Comparison of ENCODE assay signal across 21 cellular contexts in genomic region chr18:74172697-74173433, GRCh38. TPM values are rescaled to one million over a fixed set of nuclear protein-coding genes. Genes with fewer than 3 reads are reported as not detected.
DNase-seq lines count a peak whose midpoint lies in the region; ATAC-seq and TF ChIP-seq lines count a peak whose summit lies in the region.
"Had no signal": no experiment of that assay in that cellular context is flagged by ENCODE, and none has a peak within 500 bp of the region (broad histone marks: within the 10 kb centered on the region; RNA-seq: fewer than 3 reads in every experiment).

No MANE protein-coding gene starts in this region.

- peak overlapping the region; percentile 60 for H3K27ac Mint-ChIP-seq in central memory CD8-positive, alpha-beta T cell (ENCODE audit: low read depth)
- H3K27ac Mint-ChIP-seq in naive thymus-derived CD8-positive, alpha-beta T cell: peak overlapping the region in 1 of 10 donors; percentile 10
- H3K27ac Mint-ChIP-seq: activated B cell treated with CpG ODN at 0.5 μM for 24 hours; activated CD8-positive, alpha-beta memory T cell treated with anti-CD3 and anti-CD28 coated beads, Interleukin-2, amount 10 ng/mL, durations not matched to agents 7 days and 5 days; CD4-positive, alpha-beta T cell had no signal

- peak overlapping the region; percentile 55 for H3K4me3 Mint-ChIP-seq in central memory CD8-positive, alpha-beta T cell
- H3K4me3 Mint-ChIP-seq in naive thymus-derived CD8-positive, alpha-beta T cell: no peak overlapping the region
- H3K4me3 Mint-ChIP-seq: CD4-positive, alpha-beta T cell had no signal

- no peaks in the 10 kb centered on the region for H3K4me1 ChIP-seq in testis
- H3K4me1 ChIP-seq: foreskin keratinocyte had no signal

- 61 to 74% methylated on average over 27 of the region's 27 CpGs for WGBS in testis, 2 donors

- H3K27me3 Mint-ChIP-seq in central memory CD8-positive, alpha-beta T cell: peaks cover 75% of the 10 kb centered on the region
- peaks cover 9 to 46% (median 27%) of the 10 kb centered on the region in 5 donors for H3K27me3 Mint-ChIP-seq in naive thymus-derived CD8-positive, alpha-beta T cell

- TF ChIP-seq POLR2A in testis (IDR thresholded peaks at IDR 0.05): no peak

- TF ChIP-seq CTCF in testis (IDR thresholded peaks at IDR 0.05): no peak

- peak; percentile 8 for DNase-seq in DMS 273 (lab: John Stamatoyannopoulos, UW; ENCODE audit: unreplicated experiment)
- DNase-seq in DMS 273 treated with DMSO at 0.1 percent for 48 hours (lab: John Stamatoyannopoulos, UW): no peak
- DNase-seq in NCI-H2227 (lab: John Stamatoyannopoulos, UW; ENCODE audit: unreplicated experiment): peak; percentile 29
- DNase-seq in central memory CD8-positive, alpha-beta T cell (ENCODE audit: low spot score in 2 of 2): no peak
- no peak for DNase-seq in testis
- no peak for DNase-seq in naive thymus-derived CD8-positive, alpha-beta T cell
- DNase-seq in stimulated activated CD4-positive, alpha-beta T cell treated with anti-CD3 and anti-CD28 coated beads, Interleukin-2, amount 100 ng/mL, for 48 hours: no peak
- DNase-seq in NCI-H128 (lab: John Stamatoyannopoulos, UW; ENCODE audit: unreplicated experiment): no peak
- DNase-seq: activated B cell treated with CpG ODN at 0.5 μM for 24 hours; activated CD8-positive, alpha-beta memory T cell treated with anti-CD3 and anti-CD28 coated beads, Interleukin-2, amount 10 ng/mL, durations not matched to agents 7 days and 5 days; activated gamma-delta T cell treated with Interleukin-2 at 50 U/mL for 16 hours; CD4-positive, alpha-beta T cell; foreskin keratinocyte; mucosa of descending colon; NCI-H187; NCI-H526 treated with DMSO at 0.1 percent for 48 hours; ovary; stimulated activated CD4-positive, alpha-beta T cell treated with anti-CD3 and anti-CD28 coated beads, Interleukin-4, amount 100 ng/mL, for 24 hours; stimulated activated CD8-positive, alpha-beta memory T cell treated with anti-CD3 and anti-CD28 coated beads, Interleukin-4, amount 100 ng/mL, for 48 hours; T-helper 1 cell had no signal

- H3K27me3 ChIP-seq in testis: no peaks in the 10 kb centered on the region
- H3K27me3 ChIP-seq: ovary had no signal

- POLR2A ChIA-PET in naive thymus-derived CD8-positive, alpha-beta T cell (lab: Charles Lee): no interaction called here

- intact Hi-C loops in testis (cut with DNase I; ENCODE audit: low total_unique reads): no loop called here

- peaks cover 13% of the 10 kb centered on the region for H3K4me1 Mint-ChIP-seq in central memory CD8-positive, alpha-beta T cell
- H3K4me1 Mint-ChIP-seq in naive thymus-derived CD8-positive, alpha-beta T cell: peaks cover 0 to 3% (median under 1%) of the 10 kb centered on the region in 4 donors

- no peak overlapping the region for H3K27ac ChIP-seq in testis
- H3K27ac ChIP-seq: foreskin keratinocyte, ovary had no signal

- H3K4me3 ChIP-seq in testis: peak overlapping the region; percentile 29 to 34
- H3K4me3 ChIP-seq: mucosa of descending colon, ovary had no signal

- no peaks in the 10 kb centered on the region for H3K9me3 Mint-ChIP-seq in central memory CD8-positive, alpha-beta T cell
- no peaks in the 10 kb centered on the region for H3K9me3 Mint-ChIP-seq in naive thymus-derived CD8-positive, alpha-beta T cell
- H3K9me3 Mint-ChIP-seq: activated B cell treated with CpG ODN at 0.5 μM for 24 hours; CD4-positive, alpha-beta T cell had no signal

- H3K36me3 ChIP-seq in testis (ENCODE audit: low read depth, missing control alignments): no peaks in the 10 kb centered on the region
- H3K36me3 ChIP-seq: ovary had no signal

- H3K9me3 ChIP-seq in testis: no peaks in the 10 kb centered on the region
- H3K9me3 ChIP-seq: mucosa of descending colon, ovary had no signal

- ATAC-seq in central memory CD8-positive, alpha-beta T cell (replicated peaks; ENCODE audit: extremely low read depth, poor library complexity, severe bottlenecking): no peak
- no peak for ATAC-seq in naive thymus-derived CD8-positive, alpha-beta T cell
- ATAC-seq: foreskin keratinocyte had no signal

- no peaks in the 10 kb centered on the region for H3K36me3 Mint-ChIP-seq in central memory CD8-positive, alpha-beta T cell (ENCODE audit: insufficient read depth)
- H3K36me3 Mint-ChIP-seq in naive thymus-derived CD8-positive, alpha-beta T cell: no peaks in the 10 kb centered on the region
- H3K36me3 Mint-ChIP-seq: activated CD8-positive, alpha-beta memory T cell treated with anti-CD3 and anti-CD28 coated beads, Interleukin-2, amount 10 ng/mL, durations not matched to agents 7 days and 5 days had no signal

RNA-seq across cellular contexts. Expression of gene TIMM21, which starts 24.5 kb away (rescaled TPM):
- 10 to 100 TPM; 33.0 to 34.3 TPM for total RNA-seq in testis
- polyA plus RNA-seq in testis (ENCODE audit: insufficient read depth, low read depth, low replicate concordance): 27.8 TPM
- total RNA-seq in naive thymus-derived CD8-positive, alpha-beta T cell: 10 to 100 TPM; 25.8 to 30.6 TPM
- polyA plus RNA-seq in naive thymus-derived CD8-positive, alpha-beta T cell: 10 to 100 TPM; 14.6 to 17.4 (median 15.9) TPM

RNA-seq across cellular contexts. Expression of gene FBXO15, which starts 25.2 kb away (rescaled TPM):
- 10 to 100 TPM; 20.8 to 39.1 TPM for total RNA-seq in testis
- polyA plus RNA-seq in testis (ENCODE audit: insufficient read depth, low read depth, low replicate concordance): 46.0 TPM
- 1 to 10 TPM; 4.2 to 4.5 TPM for total RNA-seq in naive thymus-derived CD8-positive, alpha-beta T cell
- polyA plus RNA-seq in naive thymus-derived CD8-positive, alpha-beta T cell: 1 to 10 TPM; 1.3 to 3.1 (median 2.0) TPM
- total RNA-seq: G401 had no signal

Comparison
In these comparisons a context has a peak if more than half of its experiments do, and no peak if none do; other contexts are left out.
1. DNase-seq: peak in DMS 273 (single experiment) and NCI-H2227 (single experiment); none in DMS 273 treated with DMSO at 0.1 percent for 48 hours (single experiment), central memory CD8-positive, alpha-beta T cell (0 of 2), testis (single experiment), naive thymus-derived CD8-positive, alpha-beta T cell (0 of 10), stimulated activated CD4-positive, alpha-beta T cell treated with anti-CD3 and anti-CD28 coated beads, Interleukin-2, amount 100 ng/mL, for 48 hours (0 of 2) and NCI-H128 (single experiment).